11 cellular contexts compared by ENCODE assay signal in genomic region chr6:10409766-10410209, GRCh38. TPM values are rescaled to one million over a fixed set of nuclear protein-coding genes. Genes with fewer than 3 reads are reported as not detected.
A peak's percentile ranks its signal among the peaks of the same experiment; 100 is the strongest.
DNase-seq lines count a peak whose midpoint lies in the region; ATAC-seq and TF ChIP-seq lines count a peak whose summit lies in the region.
"Had no signal": no experiment of that assay in that cellular context is flagged by ENCODE, and none has a peak within 500 bp of the region (broad histone marks: within the 10 kb centered on the region; RNA-seq: fewer than 3 reads in every experiment).

No MANE protein-coding gene starts in this region.

- POLR2A ChIA-PET in CD4-positive, alpha-beta T cell (lab: Charles Lee): no interaction called here

- H3K4me3 ChIP-seq in HUES6 (ENCODE audit: low read depth, low read length) (peak overlapping the region; percentile 31), breast epithelium (peak overlapping the region in 2 of 3 donors; percentile 59 to 95), right atrium auricular region (no peak overlapping the region)
- H3K4me3 ChIP-seq: lung had no signal

- H3K27ac ChIP-seq in CD4-positive, alpha-beta T cell (ENCODE audit: low read depth, low read length): no peak overlapping the region
- no peak overlapping the region for H3K27ac ChIP-seq in HUES6 (ENCODE audit: low read depth, low read length)
- peak overlapping the region; percentile 97 to 98 for H3K27ac ChIP-seq in breast epithelium
- no peak overlapping the region for H3K27ac ChIP-seq in right atrium auricular region

- H3K9me3 Mint-ChIP-seq in CD4-positive, alpha-beta T cell: peaks cover 30% of the 10 kb centered on the region
- peaks cover 6 to 66% (median 47%) of the 10 kb centered on the region in 7 donors for H3K9me3 Mint-ChIP-seq in naive B cell

- no peak for TF ChIP-seq CTCF in CD4-positive, alpha-beta T cell (IDR thresholded peaks at IDR 0.05)
- TF ChIP-seq CTCF in breast epithelium (IDR thresholded peaks at IDR 0.05) (no peak), right atrium auricular region (IDR thresholded peaks at IDR 0.05) (no peak)

- H3K4me1 Mint-ChIP-seq in CD4-positive, alpha-beta T cell (ENCODE audit: low read depth): peaks cover 42% of the 10 kb centered on the region
- H3K4me1 Mint-ChIP-seq in naive B cell: peaks cover 27 to 45% (median 38%) of the 10 kb centered on the region in 3 donors

- TF ChIP-seq POLR2A in breast epithelium (IDR thresholded peaks at IDR 0.05): no peak

- ATAC-seq in CD4-positive, alpha-beta T cell (ENCODE audit: poor library complexity): no peak
- ATAC-seq in naive B cell (ENCODE audit: low read depth in 2 of 2) (no peak), GM18909 (IDR thresholded peaks at IDR 0.05; ENCODE audit: poor library complexity, unreplicated experiment) (no peak)

- no peak overlapping the region for H3K9ac ChIP-seq in HUES6 (ENCODE audit: low read length)

- H3K9me3 ChIP-seq in CD4-positive, alpha-beta T cell (ENCODE audit: control insufficient read depth, low read length): peaks cover 39% of the 10 kb centered on the region
- no peaks in the 10 kb centered on the region for H3K9me3 ChIP-seq in HUES6 (ENCODE audit: control insufficient read depth, insufficient read depth, low read depth, low read length)
- no peaks in the 10 kb centered on the region for H3K9me3 ChIP-seq in breast epithelium
- no peaks in the 10 kb centered on the region for H3K9me3 ChIP-seq in right atrium auricular region

- peak overlapping the region; percentile 53 for H3K27ac Mint-ChIP-seq in CD4-positive, alpha-beta T cell
- peak overlapping the region in 4 of 6 donors; percentile 85 to 98 (median 94) for H3K27ac Mint-ChIP-seq in naive B cell

- intact Hi-C loops in CD4-positive, alpha-beta T cell (cut with DNase I, micrococcal nuclease): loop anchor here in 1 of 2 experiments (10.0 kb wide), 2 partner anchors 425 to 685 kb away; partner anchors contain the start of genes MAK and SMIM13
- intact Hi-C loops in breast epithelium (cut with DNase I; ENCODE audit: low total_unique reads): no loop called here

- H3K36me3 ChIP-seq in HUES6 (ENCODE audit: control insufficient read depth, insufficient read depth, low read length) (no peaks in the 10 kb centered on the region), breast epithelium (no peaks in the 10 kb centered on the region), right atrium auricular region (no peaks in the 10 kb centered on the region)

- peaks cover 82% of the 10 kb centered on the region for H3K27me3 Mint-ChIP-seq in CD4-positive, alpha-beta T cell
- H3K27me3 Mint-ChIP-seq in naive B cell: peaks cover 72 to 88% (median 85%) of the 10 kb centered on the region in 3 donors

- CTCF ChIA-PET in CD4-positive, alpha-beta T cell (lab: Charles Lee): interaction anchor here (1.4 kb wide), 1 partner anchor 19 kb away, joined by 3 read pairs; no protein-coding TSS in a partner anchor

- DNase-seq in CD4-positive, alpha-beta T cell: no peak
- DNase-seq in breast epithelium (ENCODE audit: low spot score in 2 of 2) (no peak), naive B cell (no peak), NCI-H345 treated with DMSO at 0.1 percent for 48 hours (lab: John Stamatoyannopoulos, UW; ENCODE audit: unreplicated experiment) (no peak), right atrium auricular region (ENCODE audit: low spot score) (no peak)
- no peak for DNase-seq in stimulated activated CD4-positive, alpha-beta T cell treated with anti-CD3 and anti-CD28 coated beads, Interleukin-1b, Interleukin-23, amount 100 ng/mL, for 48 hours
- DNase-seq: activated B cell treated with CpG ODN at 0.5 μM for 24 hours had no signal

- peaks cover 60% of the 10 kb centered on the region for H3K27me3 ChIP-seq in CD4-positive, alpha-beta T cell (ENCODE audit: control insufficient read depth, insufficient read depth, low read length)
- H3K27me3 ChIP-seq in HUES6 (ENCODE audit: control insufficient read depth, insufficient read depth, low read length) (peaks cover 99% of the 10 kb centered on the region), breast epithelium (peaks cover 0 to 17% of the 10 kb centered on the region in 2 donors), right atrium auricular region (peaks cover 42 to 50% of the 10 kb centered on the region in 2 donors)

- H3K4me1 ChIP-seq in HUES6 (ENCODE audit: control insufficient read depth, insufficient read depth, low read length): peaks cover 76% of the 10 kb centered on the region
- H3K4me1 ChIP-seq in breast epithelium: peaks cover 0 to 5% of the 10 kb centered on the region in 2 donors
- H3K4me1 ChIP-seq in right atrium auricular region: peaks cover 0 to 40% of the 10 kb centered on the region in 2 donors

- H3K36me3 Mint-ChIP-seq in CD4-positive, alpha-beta T cell (ENCODE audit: low read depth): peaks cover 45% of the 10 kb centered on the region
- peaks cover 0 to 51% of the 10 kb centered on the region in 2 donors for H3K36me3 Mint-ChIP-seq in naive B cell

- H3K4me3 Mint-ChIP-seq in CD4-positive, alpha-beta T cell: peak overlapping the region; percentile 90
- peak overlapping the region; percentile 7 to 98 (median 60) for H3K4me3 Mint-ChIP-seq in naive B cell
- H3K4me3 Mint-ChIP-seq: activated B cell treated with CpG ODN at 0.5 μM for 24 hours had no signal

RNA-seq across cellular contexts. Expression of gene TFAP2A, which starts 5.1 kb away (rescaled TPM):
- under 1 TPM in 1 of 2 experiments, not detected in 1; 0.16 TPM for total RNA-seq in CD4-positive, alpha-beta T cell
- total RNA-seq in breast epithelium (10 to 100 TPM in 2 of 3 donors, not detected in 1; 25.2 to 46.0 TPM), right atrium auricular region (under 1 TPM in 1 of 2 donors, not detected in 1; 0.12 TPM)
- not detected for polyA plus RNA-seq in naive B cell (ENCODE audit: low read depth in 6 of 6)
- total RNA-seq: activated B cell treated with CpG ODN at 0.5 μM for 24 hours, fibroblast of lung had no signal

Comparison
In these comparisons a context has a peak if more than half of its experiments do, and no peak if none do; other contexts are left out.
1. H3K27ac ChIP-seq: peak in breast epithelium (2 of 2); none in CD4-positive, alpha-beta T cell (single experiment), HUES6 (single experiment) and right atrium auricular region (0 of 2).
2. H3K4me3 ChIP-seq: peak in HUES6 (single experiment) and breast epithelium (2 of 3); none in right atrium auricular region (0 of 2).